Comparison of ENCODE assay signal across 7 cellular contexts in genomic region chr16:10966563-10966962, GRCh38. TPM values are rescaled to one million over a fixed set of nuclear protein-coding genes. Genes with fewer than 3 reads are reported as not detected.
A peak's percentile ranks its signal among the peaks of the same experiment; 100 is the strongest.
DNase-seq lines count a peak whose midpoint lies in the region; ATAC-seq and TF ChIP-seq lines count a peak whose summit lies in the region.
"Not testable (repeated sequence)": the region's sequence is repeated elsewhere in the genome, so short reads cannot be mapped to it uniquely, and the experiment has no call there.

No MANE protein-coding gene starts in this region.

- H3K27ac Mint-ChIP-seq in IgD-negative memory B cell (peak overlapping the region; percentile 84 to 100 (median 94)), activated B cell treated with CpG ODN at 0.5 μM for 24 hours (peak overlapping the region; percentile 94), memory B cell (peak overlapping the region; percentile 95)
- H3K27ac Mint-ChIP-seq in activated CD8-positive, alpha-beta T cell treated with anti-CD3 and anti-CD28 coated beads for 36 hours, result peak overlapping the region; percentile 84
- peak overlapping the region; percentile 92 for H3K27ac Mint-ChIP-seq in activated T-helper 2 cell treated with anti-CD3 and anti-CD28 coated beads, Interferon-gamma antibody, Interleukin-2, Interleukin-4, amounts not matched to agents 10 μg/mL and 5 μg/mL and 100 μg/mL, durations not matched to agents 14 hours and 24 hours and 36 hours
- H3K27ac Mint-ChIP-seq in activated naive CD8-positive, alpha-beta T cell treated with anti-CD3 and anti-CD28 coated beads, Interleukin-2, amount 50 U/mL, for 24 hours, result peak overlapping the region; percentile 94
- H3K27ac Mint-ChIP-seq in stimulated activated naive B cell treated with anti-CD40 and anti-IgM and Interleukin-4, amounts not matched to agents 10 μg/mL and 1 μg/mL and 100 μg/mL, for 72 hours, result peak overlapping the region; percentile 100

- peak overlapping the region in 1 of 4 donors; percentile 23 for H3K4me3 Mint-ChIP-seq in IgD-negative memory B cell
- H3K4me3 Mint-ChIP-seq in activated B cell treated with CpG ODN at 0.5 μM for 24 hours, result peak overlapping the region; percentile 66
- not testable (repeated sequence) for H3K4me3 Mint-ChIP-seq in activated CD8-positive, alpha-beta T cell treated with anti-CD3 and anti-CD28 coated beads for 36 hours; activated T-helper 2 cell treated with anti-CD3 and anti-CD28 coated beads, Interferon-gamma antibody, Interleukin-2, Interleukin-4, amounts not matched to agents 10 μg/mL and 5 μg/mL and 100 μg/mL, durations not matched to agents 14 hours and 24 hours and 36 hours (ENCODE audit: low read depth); memory B cell
- peak overlapping the region; percentile 35 for H3K4me3 Mint-ChIP-seq in activated naive CD8-positive, alpha-beta T cell treated with anti-CD3 and anti-CD28 coated beads, Interleukin-2, amount 50 U/mL, for 24 hours
- peak overlapping the region in 1 of 2 donors; percentile 3 for H3K4me3 Mint-ChIP-seq in stimulated activated naive B cell treated with anti-CD40 and anti-IgM and Interleukin-4, amounts not matched to agents 10 μg/mL and 1 μg/mL and 100 μg/mL, for 72 hours

- not testable (repeated sequence) for H3K27me3 Mint-ChIP-seq in IgD-negative memory B cell; activated B cell treated with CpG ODN at 0.5 μM for 24 hours; activated CD8-positive, alpha-beta T cell treated with anti-CD3 and anti-CD28 coated beads for 36 hours; activated T-helper 2 cell treated with anti-CD3 and anti-CD28 coated beads, Interferon-gamma antibody, Interleukin-2, Interleukin-4, amounts not matched to agents 10 μg/mL and 5 μg/mL and 100 μg/mL, durations not matched to agents 14 hours and 24 hours and 36 hours (ENCODE audit: low read depth); activated naive CD8-positive, alpha-beta T cell treated with anti-CD3 and anti-CD28 coated beads, Interleukin-2, amount 50 U/mL, for 24 hours; memory B cell; stimulated activated naive B cell treated with anti-CD40 and anti-IgM and Interleukin-4, amounts not matched to agents 10 μg/mL and 1 μg/mL and 100 μg/mL, for 72 hours

- H3K36me3 Mint-ChIP-seq in IgD-negative memory B cell (peaks cover 12% of the 10 kb centered on the region), activated B cell treated with CpG ODN at 0.5 μM for 24 hours (ENCODE audit: low read depth) (peaks cover 78% of the 10 kb centered on the region), memory B cell (peaks cover 31% of the 10 kb centered on the region)
- peaks cover 43% of the 10 kb centered on the region for H3K36me3 Mint-ChIP-seq in activated CD8-positive, alpha-beta T cell treated with anti-CD3 and anti-CD28 coated beads for 36 hours (ENCODE audit: low read depth)
- H3K36me3 Mint-ChIP-seq in activated T-helper 2 cell treated with anti-CD3 and anti-CD28 coated beads, Interferon-gamma antibody, Interleukin-2, Interleukin-4, amounts not matched to agents 10 μg/mL and 5 μg/mL and 100 μg/mL, durations not matched to agents 14 hours and 24 hours and 36 hours (ENCODE audit: low read depth), result peaks cover 65% of the 10 kb centered on the region
- H3K36me3 Mint-ChIP-seq in activated naive CD8-positive, alpha-beta T cell treated with anti-CD3 and anti-CD28 coated beads, Interleukin-2, amount 50 U/mL, for 24 hours (ENCODE audit: low read depth), result peaks cover 66% of the 10 kb centered on the region
- H3K36me3 Mint-ChIP-seq in stimulated activated naive B cell treated with anti-CD40 and anti-IgM and Interleukin-4, amounts not matched to agents 10 μg/mL and 1 μg/mL and 100 μg/mL, for 72 hours, result peaks cover 73 to 93% of the 10 kb centered on the region in 2 donors

- not testable (repeated sequence) for DNase-seq in activated B cell treated with CpG ODN at 0.5 μM for 24 hours; activated T-helper 2 cell treated with anti-CD3 and anti-CD28 coated beads, Interferon-gamma antibody, Interleukin-2, Interleukin-4, amounts not matched to agents 10 μg/mL and 5 μg/mL and 100 μg/mL, durations not matched to agents 14 hours and 24 hours and 36 hours (ENCODE audit: low spot score); activated naive CD8-positive, alpha-beta T cell treated with anti-CD3 and anti-CD28 coated beads, Interleukin-2, amount 50 U/mL, for 24 hours
- peak; percentile 57 for DNase-seq in activated CD8-positive, alpha-beta T cell treated with anti-CD3 and anti-CD28 coated beads for 36 hours
- DNase-seq in memory B cell (ENCODE audit: low spot score in 2 of 2), result peak in 1 of 2 donors; percentile 44
- peak; percentile 66 for DNase-seq in stimulated activated naive B cell treated with anti-CD40 and anti-IgM and Interleukin-4, amounts not matched to agents 10 μg/mL and 1 μg/mL and 100 μg/mL, for 72 hours

- not testable (repeated sequence) for ATAC-seq in activated B cell treated with CpG ODN at 0.5 μM for 24 hours (ENCODE audit: low read depth); activated naive CD8-positive, alpha-beta T cell treated with anti-CD3 and anti-CD28 coated beads, Interleukin-2, amount 50 U/mL, for 24 hours; stimulated activated naive B cell treated with anti-CD40 and anti-IgM and Interleukin-4, amounts not matched to agents 10 μg/mL and 1 μg/mL and 100 μg/mL, for 72 hours (replicated peaks)
- ATAC-seq in activated CD8-positive, alpha-beta T cell treated with anti-CD3 and anti-CD28 coated beads for 36 hours, result peak; percentile 11
- peak; percentile 5 for ATAC-seq in memory B cell (ENCODE audit: low read depth)

- peaks cover 27 to 31% (median 28%) of the 10 kb centered on the region in 3 donors for H3K4me1 Mint-ChIP-seq in IgD-negative memory B cell
- peaks cover 41% of the 10 kb centered on the region for H3K4me1 Mint-ChIP-seq in activated B cell treated with CpG ODN at 0.5 μM for 24 hours
- peaks cover 45% of the 10 kb centered on the region for H3K4me1 Mint-ChIP-seq in activated CD8-positive, alpha-beta T cell treated with anti-CD3 and anti-CD28 coated beads for 36 hours (ENCODE audit: low read depth)
- peaks cover 68% of the 10 kb centered on the region for H3K4me1 Mint-ChIP-seq in activated T-helper 2 cell treated with anti-CD3 and anti-CD28 coated beads, Interferon-gamma antibody, Interleukin-2, Interleukin-4, amounts not matched to agents 10 μg/mL and 5 μg/mL and 100 μg/mL, durations not matched to agents 14 hours and 24 hours and 36 hours (ENCODE audit: low read depth)
- H3K4me1 Mint-ChIP-seq in activated naive CD8-positive, alpha-beta T cell treated with anti-CD3 and anti-CD28 coated beads, Interleukin-2, amount 50 U/mL, for 24 hours, result peaks cover 68% of the 10 kb centered on the region
- H3K4me1 Mint-ChIP-seq in memory B cell, result peaks cover 27% of the 10 kb centered on the region
- peaks cover 54 to 94% of the 10 kb centered on the region in 2 donors for H3K4me1 Mint-ChIP-seq in stimulated activated naive B cell treated with anti-CD40 and anti-IgM and Interleukin-4, amounts not matched to agents 10 μg/mL and 1 μg/mL and 100 μg/mL, for 72 hours

- CTCF ChIA-PET in activated B cell treated with CpG ODN at 0.5 μM for 24 hours (lab: Charles Lee), result interaction anchor here (0.8 to 3.8 kb wide), 3 partner anchors 288 to 453 kb away, joined by 3 to 17 read pairs (median 3); partner anchors contain the start of gene SOCS1
- CTCF ChIA-PET in activated CD8-positive, alpha-beta T cell treated with anti-CD3 and anti-CD28 coated beads for 36 hours (lab: Charles Lee), result interaction anchor here (1.0 to 6.7 kb wide), 5 partner anchors 9 to 387 kb away, joined by 4 to 121 read pairs (median 40); partner anchors contain the start of gene SOCS1

- not testable (repeated sequence) for TF ChIP-seq CTCF in activated B cell treated with CpG ODN at 0.5 μM for 24 hours (IDR thresholded peaks at IDR 0.05); activated CD8-positive, alpha-beta T cell treated with anti-CD3 and anti-CD28 coated beads for 36 hours (IDR thresholded peaks at IDR 0.05)

- intact Hi-C loops in activated B cell treated with CpG ODN at 0.5 μM for 24 hours (cut with micrococcal nuclease), result loop anchor here (5.0 kb wide), 1 partner anchor 141 kb away; no protein-coding TSS in a partner anchor
- intact Hi-C loops in activated CD8-positive, alpha-beta T cell treated with anti-CD3 and anti-CD28 coated beads for 36 hours (cut with micrococcal nuclease), result not testable (repeated sequence)
- intact Hi-C loops in activated T-helper 2 cell treated with anti-CD3 and anti-CD28 coated beads, Interferon-gamma antibody, Interleukin-2, Interleukin-4, amounts not matched to agents 10 μg/mL and 5 μg/mL and 100 μg/mL, durations not matched to agents 14 hours and 24 hours and 36 hours (cut with micrococcal nuclease), result loop anchor here (5.0 to 10.0 kb wide), 2 partner anchors 211 to 768 kb away; no protein-coding TSS in a partner anchor

- POLR2A ChIA-PET in activated B cell treated with CpG ODN at 0.5 μM for 24 hours (lab: Charles Lee), result interaction anchor here (1.1 to 5.6 kb wide), 9 partner anchors 17 to 388 kb away, joined by 3 to 169 read pairs (median 19); partner anchors contain the start of gene SOCS1
- POLR2A ChIA-PET in activated CD8-positive, alpha-beta T cell treated with anti-CD3 and anti-CD28 coated beads for 36 hours (lab: Charles Lee), result interaction anchor here (0.6 to 8.3 kb wide), 3 partner anchors 86 to 288 kb away, joined by 3 to 94 read pairs (median 4); partner anchors contain the start of gene SOCS1

- H3K9me3 Mint-ChIP-seq in IgD-negative memory B cell; activated B cell treated with CpG ODN at 0.5 μM for 24 hours; activated CD8-positive, alpha-beta T cell treated with anti-CD3 and anti-CD28 coated beads for 36 hours; activated T-helper 2 cell treated with anti-CD3 and anti-CD28 coated beads, Interferon-gamma antibody, Interleukin-2, Interleukin-4, amounts not matched to agents 10 μg/mL and 5 μg/mL and 100 μg/mL, durations not matched to agents 14 hours and 24 hours and 36 hours; activated naive CD8-positive, alpha-beta T cell treated with anti-CD3 and anti-CD28 coated beads, Interleukin-2, amount 50 U/mL, for 24 hours; memory B cell; stimulated activated naive B cell treated with anti-CD40 and anti-IgM and Interleukin-4, amounts not matched to agents 10 μg/mL and 1 μg/mL and 100 μg/mL, for 72 hours: not testable (repeated sequence)

RNA-seq across cellular contexts. Expression of gene CLEC16A, which starts 22.2 kb away (rescaled TPM):
- 21.1 TPM for polyA plus RNA-seq in IgD-negative memory B cell
- 53.4 and 57.6 TPM in 2 replicates for total RNA-seq in activated B cell treated with CpG ODN at 0.5 μM for 24 hours
- total RNA-seq in activated CD8-positive, alpha-beta T cell treated with anti-CD3 and anti-CD28 coated beads for 36 hours, result 10 to 100 TPM; 20.4 to 21.7 TPM
- total RNA-seq in activated T-helper 2 cell treated with anti-CD3 and anti-CD28 coated beads, Interferon-gamma antibody, Interleukin-2, Interleukin-4, amounts not matched to agents 10 μg/mL and 5 μg/mL and 100 μg/mL, durations not matched to agents 14 hours and 24 hours and 36 hours, result 44.8 and 48.7 TPM in 2 replicates

RNA-seq across cellular contexts. Expression of gene DEXI, which starts 24.3 kb away (rescaled TPM):
- 11.4 TPM for polyA plus RNA-seq in IgD-negative memory B cell
- total RNA-seq in activated B cell treated with CpG ODN at 0.5 μM for 24 hours, result 18.0 and 19.8 TPM in 2 replicates
- 10 to 100 TPM; 24.8 to 25.3 TPM for total RNA-seq in activated CD8-positive, alpha-beta T cell treated with anti-CD3 and anti-CD28 coated beads for 36 hours
- 38.5 and 38.7 TPM in 2 replicates for total RNA-seq in activated T-helper 2 cell treated with anti-CD3 and anti-CD28 coated beads, Interferon-gamma antibody, Interleukin-2, Interleukin-4, amounts not matched to agents 10 μg/mL and 5 μg/mL and 100 μg/mL, durations not matched to agents 14 hours and 24 hours and 36 hours
